Comparison of ENCODE assay signal across 10 cellular contexts in the genomic region with DNA sequence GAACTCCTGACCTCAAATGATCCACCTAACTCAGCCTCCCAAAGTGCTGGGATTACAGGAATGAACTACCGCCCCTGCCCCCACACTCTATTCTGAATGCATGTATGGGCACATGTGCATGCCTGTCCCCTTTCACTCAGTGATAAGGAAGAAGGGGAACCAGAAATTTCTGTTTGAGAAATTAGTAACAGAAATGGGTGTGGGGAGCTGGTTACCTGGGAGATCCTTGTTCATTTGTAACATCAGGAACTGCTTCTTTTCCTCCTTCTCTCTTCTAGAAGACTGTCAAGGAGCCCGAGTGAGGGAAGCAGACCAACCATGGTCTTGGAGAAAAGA. TPM values are rescaled to one million over a fixed set of nuclear protein-coding genes. Genes with fewer than 3 reads are reported as not detected.
DNase-seq lines count a peak whose midpoint lies in the region; ATAC-seq, FAIRE-seq and TF ChIP-seq lines count a peak whose summit lies in the region.
"Had no signal": no experiment of that assay in that cellular context is flagged by ENCODE, and none has a peak within 500 bp of the region (broad histone marks: within the 10 kb centered on the region; RNA-seq: fewer than 3 reads in every experiment).

No MANE protein-coding gene starts in this region.

- TF ChIP-seq POLR2A in testis (IDR thresholded peaks at IDR 0.05) (no peak), GM12891 (IDR thresholded peaks at IDR 0.05; ENCODE audit: low read depth, low read length) (no peak)

- peak overlapping the region; percentile 35 for H3K4me3 Mint-ChIP-seq in activated CD8-positive, alpha-beta memory T cell treated with anti-CD3 and anti-CD28 coated beads, Interleukin-2, amount 10 ng/mL, durations not matched to agents 7 days and 5 days
- no peak overlapping the region for H3K4me3 Mint-ChIP-seq in astrocyte (ENCODE audit: unreplicated experiment)
- H3K4me3 Mint-ChIP-seq: endodermal cell had no signal

- no peak for ATAC-seq in activated CD8-positive, alpha-beta memory T cell treated with anti-CD3 and anti-CD28 coated beads, Interleukin-2, amount 10 ng/mL, durations not matched to agents 7 days and 5 days

- H2AFZ ChIP-seq in astrocyte (ENCODE audit: low read depth, low read length), result no peak overlapping the region

- no peaks in the 10 kb centered on the region for H3K27me3 Mint-ChIP-seq in activated CD8-positive, alpha-beta memory T cell treated with anti-CD3 and anti-CD28 coated beads, Interleukin-2, amount 10 ng/mL, durations not matched to agents 7 days and 5 days
- peaks cover 2% of the 10 kb centered on the region for H3K27me3 Mint-ChIP-seq in astrocyte (ENCODE audit: low read depth, unreplicated experiment)

- no peaks in the 10 kb centered on the region for H4K20me1 ChIP-seq in astrocyte (ENCODE audit: insufficient read depth, low read length)

- peaks cover 15% of the 10 kb centered on the region for H3K4me1 ChIP-seq in astrocyte (ENCODE audit: insufficient read depth, low read length)
- H3K4me1 ChIP-seq in testis, result peaks cover 45% of the 10 kb centered on the region

- no peak for DNase-seq in activated CD8-positive, alpha-beta memory T cell treated with anti-CD3 and anti-CD28 coated beads, Interleukin-2, amount 10 ng/mL, durations not matched to agents 7 days and 5 days
- no peak for DNase-seq in activated CD8-positive, alpha-beta memory T cell treated with anti-CD3 and anti-CD28 coated beads, Interleukin-2, amount 50 U/mL, for 4 hours
- no peak for DNase-seq in astrocyte (ENCODE audit: low read depth)
- DNase-seq in mucosa of gallbladder (ENCODE audit: low spot score), result peak; percentile 26
- no peak for DNase-seq in testis
- DNase-seq in DMS153 (lab: John Stamatoyannopoulos, UW), result no peak
- DNase-seq in NCI-H524 (lab: John Stamatoyannopoulos, UW), result no peak
- DNase-seq in GM12891 (ENCODE audit: insufficient read length, low spot score), result no peak
- DNase-seq: endodermal cell, NCI-H1105 had no signal

- TF ChIP-seq CTCF in astrocyte (IDR thresholded peaks at IDR 0.05; ENCODE audit: insufficient read depth, low read depth, low read length), result no peak
- TF ChIP-seq CTCF in testis (IDR thresholded peaks at IDR 0.05), result no peak

- H3K27ac Mint-ChIP-seq in activated CD8-positive, alpha-beta memory T cell treated with anti-CD3 and anti-CD28 coated beads, Interleukin-2, amount 10 ng/mL, durations not matched to agents 7 days and 5 days, result no peak overlapping the region
- no peak overlapping the region for H3K27ac Mint-ChIP-seq in astrocyte (ENCODE audit: unreplicated experiment)
- H3K27ac Mint-ChIP-seq: endodermal cell had no signal

- H3K9ac ChIP-seq in astrocyte (ENCODE audit: low read length), result no peak overlapping the region

- H3K9me3 ChIP-seq in astrocyte (ENCODE audit: insufficient read depth, low read depth, low read length) (no peaks in the 10 kb centered on the region), testis (no peaks in the 10 kb centered on the region)

- CTCF ChIA-PET in activated CD8-positive, alpha-beta memory T cell treated with anti-CD3 and anti-CD28 coated beads, Interleukin-2, amount 10 ng/mL, durations not matched to agents 7 days and 5 days (lab: Charles Lee), result interaction anchor here (0.6 to 8.9 kb wide), 8 partner anchors 9 to 268 kb away, joined by 3 to 119 read pairs (median 4); partner anchors contain the start of genes AP1G2, CEBPE, HOMEZ and PABPN1

- H3K36me3 Mint-ChIP-seq in activated CD8-positive, alpha-beta memory T cell treated with anti-CD3 and anti-CD28 coated beads, Interleukin-2, amount 10 ng/mL, durations not matched to agents 7 days and 5 days, result peaks cover 23% of the 10 kb centered on the region
- H3K36me3 Mint-ChIP-seq in astrocyte (ENCODE audit: low read depth, unreplicated experiment), result peaks cover 6% of the 10 kb centered on the region

- H3K79me2 ChIP-seq in astrocyte (ENCODE audit: insufficient read depth, low read length), result peaks cover 5% of the 10 kb centered on the region

- no peak for FAIRE-seq in astrocyte (lab: Jason Lieb, UNC)
- no peak for FAIRE-seq in GM12891 (lab: Jason Lieb, UNC)

- peak overlapping the region; percentile 9 for H3K4me2 ChIP-seq in astrocyte (ENCODE audit: low read length)

- H3K27ac ChIP-seq in astrocyte (ENCODE audit: low read depth, low read length) (no peak overlapping the region), testis (peak overlapping the region; percentile 57 to 99)

- H3K36me3 ChIP-seq in astrocyte (ENCODE audit: insufficient read depth, low read length), result no peaks in the 10 kb centered on the region
- H3K36me3 ChIP-seq in testis (ENCODE audit: low read depth, missing control alignments), result no peaks in the 10 kb centered on the region

- intact Hi-C loops in testis (cut with DNase I; ENCODE audit: low total_unique reads), result no loop called here

- H3K27me3 ChIP-seq in astrocyte (ENCODE audit: insufficient read depth, low read length), result peaks cover 1% of the 10 kb centered on the region
- no peaks in the 10 kb centered on the region for H3K27me3 ChIP-seq in testis

- no peak overlapping the region for H3K4me3 ChIP-seq in astrocyte (ENCODE audit: insufficient read depth, low read depth, low read length)
- no peak overlapping the region for H3K4me3 ChIP-seq in testis

- no peaks in the 10 kb centered on the region for H3K9me3 Mint-ChIP-seq in activated CD8-positive, alpha-beta memory T cell treated with anti-CD3 and anti-CD28 coated beads, Interleukin-2, amount 10 ng/mL, durations not matched to agents 7 days and 5 days (ENCODE audit: low read depth)
- no peaks in the 10 kb centered on the region for H3K9me3 Mint-ChIP-seq in astrocyte (ENCODE audit: unreplicated experiment)
- H3K9me3 Mint-ChIP-seq: endodermal cell had no signal

- WGBS in testis, 2 donors, result 68 to 81% methylated on average over 2 of the region's 2 CpGs

- peaks cover 27% of the 10 kb centered on the region for H3K4me1 Mint-ChIP-seq in activated CD8-positive, alpha-beta memory T cell treated with anti-CD3 and anti-CD28 coated beads, Interleukin-2, amount 10 ng/mL, durations not matched to agents 7 days and 5 days
- peaks cover 20% of the 10 kb centered on the region for H3K4me1 Mint-ChIP-seq in astrocyte (ENCODE audit: low read depth, unreplicated experiment)

TF ChIP-seq in GM12891, 5 proteins besides CTCF, POLR2A, EP300 and RAD21:
- TF ChIP-seq SPI1 (IDR thresholded peaks at IDR 0.05; ENCODE audit: low read depth, low read length) (no peak), POLR2AphosphoS5 (IDR thresholded peaks at IDR 0.05; ENCODE audit: low read depth, low read length) (no peak), PAX5 (IDR thresholded peaks at IDR 0.05; ENCODE audit: insufficient read depth, low read length, severe bottlenecking) (no peak), POU2F2 (IDR thresholded peaks at IDR 0.05; ENCODE audit: low read depth, low read length) (no peak), TAF1 (IDR thresholded peaks at IDR 0.05; ENCODE audit: low read depth, low read length) (no peak)
TF ChIP-seq in GM12891: peak in this region for 0.

RNA-seq across cellular contexts. Expression of gene PPP1R3E, which starts 3.5 kb away (rescaled TPM):
- 10 to 100 TPM; 22.0 to 27.4 TPM for total RNA-seq in activated CD8-positive, alpha-beta memory T cell treated with anti-CD3 and anti-CD28 coated beads, Interleukin-2, amount 10 ng/mL, durations not matched to agents 7 days and 5 days
- 2.1 and 3.6 TPM in 2 replicates for total RNA-seq in astrocyte
- 24.4 TPM for total RNA-seq in mucosa of gallbladder
- 10 to 100 TPM; 30.4 to 43.5 TPM for total RNA-seq in testis
- polyA plus RNA-seq in testis (ENCODE audit: insufficient read depth, low read depth, low replicate concordance), result 39.2 TPM
- 6.5 TPM for polyA plus RNA-seq in GM12891 (2012; ENCODE audit: low read depth, missing spikeins)

RNA-seq across cellular contexts. Expression of gene BCL2L2, which starts 7.5 kb away (rescaled TPM):
- total RNA-seq in activated CD8-positive, alpha-beta memory T cell treated with anti-CD3 and anti-CD28 coated beads, Interleukin-2, amount 10 ng/mL, durations not matched to agents 7 days and 5 days, result 1 to 10 TPM; 3.1 to 3.7 TPM
- total RNA-seq in astrocyte (19.6 and 21.4 TPM in 2 replicates), mucosa of gallbladder (54.2 TPM), testis (10 to 100 TPM; 78.0 to 85.1 TPM)
- polyA plus RNA-seq in testis (ENCODE audit: insufficient read depth, low read depth, low replicate concordance), result 46.8 TPM
- polyA plus RNA-seq in GM12891 (2012; ENCODE audit: low read depth, missing spikeins), result 11.7 TPM

RNA-seq across cellular contexts. Expression of gene HOMEZ, which starts 13.2 kb away (rescaled TPM):
- 10 to 100 TPM; 11.4 to 12.4 TPM for total RNA-seq in activated CD8-positive, alpha-beta memory T cell treated with anti-CD3 and anti-CD28 coated beads, Interleukin-2, amount 10 ng/mL, durations not matched to agents 7 days and 5 days
- total RNA-seq in astrocyte, result 13.7 and 16.6 TPM in 2 replicates
- 26.0 TPM for total RNA-seq in mucosa of gallbladder
- total RNA-seq in testis, result 10 to 100 TPM; 31.7 to 37.7 TPM
- polyA plus RNA-seq in testis (ENCODE audit: insufficient read depth, low read depth, low replicate concordance), result 71.6 TPM
- polyA plus RNA-seq in GM12891 (2012; ENCODE audit: low read depth, missing spikeins), result 6.5 TPM

RNA-seq across cellular contexts. Expression of gene PABPN1, which starts 22.1 kb away (rescaled TPM):
- 100 to 1,000 TPM; 225 to 269 TPM for total RNA-seq in activated CD8-positive, alpha-beta memory T cell treated with anti-CD3 and anti-CD28 coated beads, Interleukin-2, amount 10 ng/mL, durations not matched to agents 7 days and 5 days
- 147 and 162 TPM in 2 replicates for total RNA-seq in astrocyte
- 186 TPM for total RNA-seq in mucosa of gallbladder
- 100 to 1,000 TPM; 194 TPM for total RNA-seq in testis
- 222 TPM for polyA plus RNA-seq in testis (ENCODE audit: insufficient read depth, low read depth, low replicate concordance)
- 128 TPM for polyA plus RNA-seq in GM12891 (2012; ENCODE audit: low read depth, missing spikeins)

RNA-seq across cellular contexts. Expression of gene SLC22A17, which starts 53.5 kb away (rescaled TPM):
- total RNA-seq in activated CD8-positive, alpha-beta memory T cell treated with anti-CD3 and anti-CD28 coated beads, Interleukin-2, amount 10 ng/mL, durations not matched to agents 7 days and 5 days, result 1 to 10 TPM; 1.7 to 2.8 TPM
- total RNA-seq in astrocyte (29.3 and 39.5 TPM in 2 replicates), mucosa of gallbladder (64.3 TPM), testis (10 to 100 TPM; 56.6 to 93.8 TPM)
- 37.3 TPM for polyA plus RNA-seq in testis (ENCODE audit: insufficient read depth, low read depth, low replicate concordance)
- polyA plus RNA-seq in GM12891 (2012; ENCODE audit: low read depth, missing spikeins), result 0.09 TPM
